Comparison of ENCODE assay signal across 11 cellular contexts in the genomic region with DNA sequence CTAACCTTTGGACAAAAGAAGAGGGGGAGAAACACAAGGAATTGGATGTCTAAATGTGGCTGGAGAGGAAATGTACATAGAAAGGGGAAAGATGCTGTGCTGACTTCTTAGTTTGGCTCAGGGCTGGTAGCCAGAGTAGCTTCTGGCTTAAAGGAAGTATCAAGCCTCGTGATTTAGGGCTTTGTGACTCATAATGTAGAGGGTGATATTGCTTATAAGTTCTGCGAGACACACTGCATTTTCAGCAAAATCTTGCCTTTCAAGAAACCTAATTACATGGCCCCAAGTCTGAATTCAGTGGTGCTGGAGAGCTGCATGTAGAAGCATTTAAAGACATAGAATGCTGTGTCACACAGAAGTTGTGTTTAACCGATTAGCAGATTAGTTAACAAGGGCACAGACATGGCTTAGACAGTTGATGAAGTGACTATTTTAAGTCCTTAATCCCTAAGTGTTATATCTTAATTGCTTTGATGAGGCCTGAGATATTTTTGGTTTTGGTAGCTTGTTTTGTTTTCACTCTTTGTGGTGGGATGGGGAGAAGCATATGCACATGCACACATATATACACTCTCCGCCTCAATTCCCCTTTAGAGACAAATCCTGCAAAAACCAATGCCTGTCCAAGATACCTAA.
DNase-seq lines count a peak whose midpoint lies in the region; ATAC-seq and TF ChIP-seq lines count a peak whose summit lies in the region.
"Had no signal": no experiment of that assay in that cellular context is flagged by ENCODE, and none has a peak within 500 bp of the region (broad histone marks: within the 10 kb centered on the region; RNA-seq: fewer than 3 reads in every experiment).

No MANE protein-coding gene starts in this region.

- H3K9me3 ChIP-seq in RWPE2 (ENCODE audit: severe bottlenecking) = no peaks in the 10 kb centered on the region
- H3K9me3 ChIP-seq in tibial artery = no peaks in the 10 kb centered on the region

- H3K27me3 ChIP-seq in RWPE2 (ENCODE audit: insufficient read depth, poor library complexity, severe bottlenecking) = no peaks in the 10 kb centered on the region
- no peaks in the 10 kb centered on the region for H3K27me3 ChIP-seq in tibial artery

- no peaks in the 10 kb centered on the region for H3K4me1 ChIP-seq in RWPE2 (ENCODE audit: insufficient read depth, poor library complexity, severe bottlenecking)
- peaks cover 0 to 23% (median 4%) of the 10 kb centered on the region in 4 donors for H3K4me1 ChIP-seq in tibial artery

- H3K36me3 ChIP-seq in RWPE2 (ENCODE audit: low read depth) (peaks cover 91% of the 10 kb centered on the region), tibial artery (peaks cover 27 to 51% (median 48%) of the 10 kb centered on the region in 3 donors)

- H3K4me1 Mint-ChIP-seq in activated naive CD4-positive, alpha-beta T cell treated with anti-CD3 and anti-CD28 coated beads for 36 hours (ENCODE audit: low read depth) = peaks cover 23% of the 10 kb centered on the region

- H3K4me3 Mint-ChIP-seq in activated naive CD4-positive, alpha-beta T cell treated with anti-CD3 and anti-CD28 coated beads for 36 hours = no peak overlapping the region

- no peaks in the 10 kb centered on the region for H3K36me3 Mint-ChIP-seq in activated naive CD4-positive, alpha-beta T cell treated with anti-CD3 and anti-CD28 coated beads for 36 hours (ENCODE audit: low read depth)

- no peak overlapping the region for H3K4me3 ChIP-seq in RWPE2 (ENCODE audit: severe bottlenecking)
- H3K4me3 ChIP-seq in fibroblast of mammary gland (ENCODE audit: control insufficient read depth, low read depth, low read length) = no peak overlapping the region
- H3K4me3 ChIP-seq in tibial artery = no peak overlapping the region

- peak; percentile 43 for DNase-seq in activated naive CD4-positive, alpha-beta T cell treated with anti-CD3 and anti-CD28 coated beads for 36 hours
- no peak for DNase-seq in activated naive CD4-positive, alpha-beta T cell treated with anti-CD3 and anti-CD28 coated beads, Interleukin-2, amount 50 U/mL, for 16 hours
- DNase-seq in RWPE2 (ENCODE audit: low spot score) = no peak
- peak; percentile 85 for DNase-seq in fibroblast of mammary gland (ENCODE audit: low read depth)
- DNase-seq in stromal cell of bone marrow (ENCODE audit: low read depth) = peak; percentile 84
- DNase-seq in tibial artery = no peak
- DNase-seq in amygdala (lab: John Stamatoyannopoulos, UW) = no peak
- DNase-seq: C1 segment of cervical spinal cord; stimulated activated CD4-positive, alpha-beta T cell treated with anti-CD3 and anti-CD28 coated beads, Interleukin-4, amount 100 ng/mL, for 4 hours had no signal

- ATAC-seq in RWPE2 (ENCODE audit: low read depth) (peak; percentile 53; the same call in 2 of the 3 replicates), HG02884 (IDR thresholded peaks at IDR 0.05; ENCODE audit: unreplicated experiment) (no peak)
- ATAC-seq: HCT116 had no signal

- no peak overlapping the region for H3K27ac Mint-ChIP-seq in activated naive CD4-positive, alpha-beta T cell treated with anti-CD3 and anti-CD28 coated beads for 36 hours

- intact Hi-C loops in activated naive CD4-positive, alpha-beta T cell treated with anti-CD3 and anti-CD28 coated beads for 36 hours (cut with micrococcal nuclease) = loop anchor here (1.0 to 5.0 kb wide), 4 partner anchors 12 to 716 kb away; a partner anchor contains a TSS
- intact Hi-C loops in tibial artery (cut with DNase I; ENCODE audit: low total_unique reads) = loop anchor here (5.0 to 10.0 kb wide), 2 partner anchors 131 to 511 kb away; no protein-coding TSS in a partner anchor

- no peaks in the 10 kb centered on the region for H3K9me3 Mint-ChIP-seq in activated naive CD4-positive, alpha-beta T cell treated with anti-CD3 and anti-CD28 coated beads for 36 hours

- H3K27ac ChIP-seq in RWPE2 (ENCODE audit: poor library complexity, severe bottlenecking) (peak overlapping the region; percentile 28), tibial artery (peak overlapping the region in 1 of 2 donors; percentile 12)

- no peak for TF ChIP-seq CTCF in RWPE2 (IDR thresholded peaks at IDR 0.05; ENCODE audit: poor library complexity, severe bottlenecking)
- TF ChIP-seq CTCF in fibroblast of mammary gland (conservative IDR thresholded peaks at IDR 0.05; ENCODE audit: control insufficient read depth, insufficient read depth, low read depth, low read length) = no peak
- TF ChIP-seq CTCF in tibial artery (IDR thresholded peaks at IDR 0.05) = no peak

- CTCF ChIA-PET in activated naive CD4-positive, alpha-beta T cell treated with anti-CD3 and anti-CD28 coated beads for 36 hours (lab: Charles Lee) = interaction anchor here (0.7 to 2.5 kb wide), 14 partner anchors 9 to 370 kb away, joined by 3 to 20 read pairs (median 3); no protein-coding TSS in a partner anchor

- H3K27me3 Mint-ChIP-seq in activated naive CD4-positive, alpha-beta T cell treated with anti-CD3 and anti-CD28 coated beads for 36 hours (ENCODE audit: low read depth) = no peaks in the 10 kb centered on the region

Comparison
In these comparisons a context has a peak if more than half of its experiments do, and no peak if none do; other contexts are left out.
1. DNase-seq: peak in activated naive CD4-positive, alpha-beta T cell treated with anti-CD3 and anti-CD28 coated beads for 36 hours (single experiment), fibroblast of mammary gland (single experiment) and stromal cell of bone marrow (single experiment); none in activated naive CD4-positive, alpha-beta T cell treated with anti-CD3 and anti-CD28 coated beads, Interleukin-2, amount 50 U/mL, for 16 hours (single experiment), RWPE2 (single experiment), tibial artery (0 of 2) and amygdala (0 of 56).